ENCODE assay signal across 1 cellular context in genomic region chr18:8367217-8367988, GRCh38.
TF ChIP-seq lines count a peak whose summit lies in the region.

No MANE protein-coding gene starts in this region.

TF ChIP-seq in K562, 482 proteins besides CTCF, POLR2A, EP300 and RAD21 (continued from another document):
- TF ChIP-seq UBTF (IDR thresholded peaks at IDR 0.05; ENCODE audit: borderline replicate concordance in 1 of 2, low read depth in 2 of 2, low read length in 2 of 2) (peak; percentile 57 to 73; a peak in 1 of 4 replicates), ZBTB33 (CRISPR knock-in tag; IDR thresholded peaks at IDR 0.05) (peak; percentile 62; the same call in 1 of the 2 replicates), ELF4 (CRISPR knock-in tag; IDR thresholded peaks at IDR 0.05) (no peak), NFRKB (IDR thresholded peaks at IDR 0.05; ENCODE audit: low read depth) (no peak), TAL1 (IDR thresholded peaks at IDR 0.05) (no peak), CTCFL (IDR thresholded peaks at IDR 0.05; ENCODE audit: borderline replicate concordance, insufficient read depth, low read depth, low read length, poor library complexity, severe bottlenecking) (peak; percentile 37), BCL6 (CRISPR knock-in tag; IDR thresholded peaks at IDR 0.05) (no peak), MBD2 (IDR thresholded peaks at IDR 0.05; ENCODE audit: borderline replicate concordance, low read depth) (no peak), L3MBTL2 (IDR thresholded peaks at IDR 0.05) (peak; percentile 34; the same call in 1 of the 2 replicates), XRCC5 (IDR thresholded peaks at IDR 0.05; ENCODE audit: low read depth, low read length) (peak; percentile 23; the same call in 1 of the 2 replicates), MGA (IDR thresholded peaks at IDR 0.05) (0 out of 2 replicates have a peak, but pooled peaks have one; percentile 30), ETV1 (tag; conservative IDR thresholded peaks at IDR 0.05; ENCODE audit: low read depth) (peak; percentile 42), STAG1 (CRISPR knock-in tag; IDR thresholded peaks at IDR 0.05; ENCODE audit: borderline replicate concordance) (peak; percentile 21; the same call in 1 of the 2 replicates)
- TF ChIP-seq, protein P1, sequence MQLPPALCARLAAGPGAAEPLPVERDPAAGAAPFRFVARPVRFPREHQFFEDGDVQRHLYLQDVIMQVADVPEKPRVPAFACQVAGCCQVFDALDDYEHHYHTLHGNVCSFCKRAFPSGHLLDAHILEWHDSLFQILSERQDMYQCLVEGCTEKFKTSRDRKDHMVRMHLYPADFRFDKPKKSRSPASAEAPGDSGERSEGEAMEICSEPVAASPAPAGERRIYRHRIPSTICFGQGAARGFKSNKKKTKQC (CRISPR knock-in tag; IDR thresholded peaks at IDR 0.05) = no peak
